ENCODE assay signal across 28 cellular contexts in the genomic region with DNA sequence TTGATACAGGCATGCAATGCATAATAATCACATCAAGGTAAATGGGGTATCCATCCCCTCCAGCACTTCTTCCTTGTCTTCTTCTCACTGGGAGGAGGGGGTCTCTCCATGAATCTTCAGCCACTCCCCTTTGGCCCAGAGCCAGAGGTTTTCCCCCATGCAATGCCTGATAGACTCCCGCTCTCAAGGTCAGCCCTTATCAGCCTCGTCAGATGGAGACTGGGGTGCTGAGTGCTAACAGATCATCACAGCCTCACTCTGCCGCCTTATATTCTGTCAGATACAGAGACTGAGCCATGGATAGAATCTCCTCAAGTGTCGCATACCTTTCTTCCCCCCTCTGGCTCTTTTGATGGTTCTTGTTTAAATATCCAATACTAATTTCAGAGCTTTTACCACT.
"Had no signal": no experiment of that assay in that cellular context is flagged by ENCODE, and none has a peak within 500 bp of the region (broad histone marks: within the 10 kb centered on the region; RNA-seq: fewer than 3 reads in every experiment).

No MANE protein-coding gene starts in this region.

- H3K27me3 Mint-ChIP-seq: dendritic cell treated with granulocyte-macrophage colony-stimulating factor and Interleukin-4, amounts not matched to agents 40 ng/mL and 50 ng/mL, for 4 days had no signal

- H3K27ac ChIP-seq: colonic mucosa, coronary artery, epithelial cell of prostate, esophagus muscularis mucosa, esophagus squamous epithelium, foreskin keratinocyte, gastrocnemius medialis, gastroesophageal sphincter, heart left ventricle, heart right ventricle had no signal

- FAIRE-seq: colon, endometrium, endothelial cell of umbilical vein, frontal cortex had no signal

- H3K4me3 ChIP-seq: colonic mucosa, coronary artery, dorsolateral prefrontal cortex, esophagus muscularis mucosa, esophagus squamous epithelium, gastrocnemius medialis, gastroesophageal sphincter, heart left ventricle, heart right ventricle had no signal

- DNase-seq: colonic mucosa; cortex of kidney; dermis blood vessel endothelial cell; dorsolateral prefrontal cortex; effector CD4-positive, alpha-beta T cell; effector CD8-positive, alpha-beta T cell; effector memory CD4-positive, alpha-beta T cell; effector memory CD8-positive, alpha-beta T cell; erythroblast; esophagus squamous epithelium; foreskin fibroblast; foreskin keratinocyte; foreskin melanocyte; gastrocnemius medialis; glutamatergic neuron; head of caudate nucleus; heart left ventricle; heart right ventricle had no signal

- H3K9me3 Mint-ChIP-seq: dendritic cell treated with granulocyte-macrophage colony-stimulating factor and Interleukin-4, amounts not matched to agents 40 ng/mL and 50 ng/mL, for 4 days had no signal

- H3K27me3 ChIP-seq: colonic mucosa, dorsolateral prefrontal cortex, esophagus muscularis mucosa, esophagus squamous epithelium, foreskin keratinocyte, gastrocnemius medialis had no signal

- ATAC-seq: effector memory CD8-positive, alpha-beta T cell; esophagus mucosa; foreskin keratinocyte; gastrocnemius medialis; gastroesophageal sphincter; heart left ventricle; heart right ventricle had no signal

- H3K4me3 Mint-ChIP-seq: dendritic cell treated with granulocyte-macrophage colony-stimulating factor and Interleukin-4, amounts not matched to agents 40 ng/mL and 50 ng/mL, for 4 days; effector memory CD8-positive, alpha-beta T cell had no signal

- H3K36me3 ChIP-seq: colonic mucosa, esophagus muscularis mucosa, esophagus squamous epithelium, gastrocnemius medialis, gastroesophageal sphincter, heart left ventricle, heart right ventricle had no signal

- H3K4me1 ChIP-seq: colonic mucosa, esophagus squamous epithelium, foreskin keratinocyte, gastrocnemius medialis, heart left ventricle, heart right ventricle had no signal

- H3K27ac Mint-ChIP-seq: dendritic cell treated with granulocyte-macrophage colony-stimulating factor and Interleukin-4, amounts not matched to agents 40 ng/mL and 50 ng/mL, for 4 days; effector memory CD8-positive, alpha-beta T cell had no signal

- H3K9me3 ChIP-seq: colonic mucosa, esophagus squamous epithelium, gastrocnemius medialis had no signal
